ENCODE assay signal across 9 cellular contexts in the genomic region with DNA sequence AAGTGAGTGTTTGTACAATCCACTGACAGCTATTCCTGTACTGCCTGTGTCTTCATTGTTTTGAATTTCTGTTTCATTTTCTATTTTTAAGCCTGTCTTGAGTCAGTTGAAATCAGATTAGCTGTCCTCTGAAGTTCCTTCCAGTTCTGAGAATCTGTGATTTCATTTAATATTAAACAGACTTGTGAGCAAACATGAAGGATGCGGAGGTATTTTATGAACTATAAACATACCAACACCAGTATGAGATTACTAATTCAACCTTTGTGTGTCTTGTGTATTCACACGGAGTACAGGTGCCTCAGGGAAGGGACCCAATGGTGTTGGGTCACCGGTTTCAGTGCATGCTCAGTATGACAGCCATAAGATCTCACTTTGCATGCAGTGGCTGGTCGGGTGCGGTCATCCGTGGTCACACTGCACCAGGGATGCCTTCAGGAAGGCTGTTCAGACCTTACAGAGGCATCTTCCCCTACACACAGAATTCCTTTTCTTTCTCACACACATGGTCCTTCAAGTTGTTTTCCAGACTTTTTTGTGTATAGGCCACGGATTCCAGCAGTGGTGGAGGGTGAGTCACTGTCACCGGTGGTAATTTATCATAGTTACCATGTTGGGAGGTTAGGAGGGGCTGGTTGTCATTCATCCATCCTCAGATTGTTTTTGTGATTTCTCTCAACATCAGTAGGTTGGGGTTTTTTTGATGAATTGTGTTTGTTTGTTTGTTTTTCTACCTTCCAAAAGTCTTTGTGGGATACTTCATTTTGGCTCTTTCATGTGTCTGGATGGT.
A peak's percentile ranks its signal among the peaks of the same experiment; 100 is the strongest.
DNase-seq lines count a peak whose midpoint lies in the region; ATAC-seq and TF ChIP-seq lines count a peak whose summit lies in the region.
"Had no signal": no experiment of that assay in that cellular context is flagged by ENCODE, and none has a peak within 500 bp of the region (broad histone marks: within the 10 kb centered on the region; RNA-seq: fewer than 3 reads in every experiment).

No MANE protein-coding gene starts in this region.

- no peak overlapping the region for H3K4me3 Mint-ChIP-seq in dendritic cell treated with granulocyte-macrophage colony-stimulating factor and Interleukin-4, amounts not matched to agents 40 ng/mL and 50 ng/mL, for 4 days
- no peak overlapping the region for H3K4me3 Mint-ChIP-seq in type B pancreatic cell

- no peaks in the 10 kb centered on the region for H3K9me3 ChIP-seq in hepatocyte (ENCODE audit: low read depth)
- H3K9me3 ChIP-seq: tibial artery had no signal

- H3K27me3 Mint-ChIP-seq in dendritic cell treated with granulocyte-macrophage colony-stimulating factor and Interleukin-4, amounts not matched to agents 40 ng/mL and 50 ng/mL, for 4 days, result peaks cover 7% of the 10 kb centered on the region
- H3K27me3 Mint-ChIP-seq in type B pancreatic cell, result peaks cover 36% of the 10 kb centered on the region

- no peaks in the 10 kb centered on the region for H3K36me3 Mint-ChIP-seq in dendritic cell treated with granulocyte-macrophage colony-stimulating factor and Interleukin-4, amounts not matched to agents 40 ng/mL and 50 ng/mL, for 4 days (ENCODE audit: low read depth)
- H3K36me3 Mint-ChIP-seq in type B pancreatic cell, result no peaks in the 10 kb centered on the region

- no peak overlapping the region for H3K27ac ChIP-seq in hepatocyte
- H3K27ac ChIP-seq: tibial artery had no signal

- H3K27me3 ChIP-seq in hepatocyte, result peaks cover 30% of the 10 kb centered on the region

- no peak overlapping the region for H2AFZ ChIP-seq in hepatocyte

- DNase-seq in hepatocyte (ENCODE audit: low spot score) (no peak), A172 (ENCODE audit: low spot score) (no peak), globus pallidus (ENCODE audit: low spot score) (no peak), type B pancreatic cell (ENCODE audit: extremely low spot score, unreplicated experiment) (no peak)
- DNase-seq: tibial artery had no signal

- no peaks in the 10 kb centered on the region for H3K9me2 ChIP-seq in hepatocyte (replicated peaks; ENCODE audit: insufficient read depth)

- H4K20me1 ChIP-seq in hepatocyte (ENCODE audit: insufficient read depth, poor library complexity, severe bottlenecking), result no peaks in the 10 kb centered on the region

- peak overlapping the region; percentile 34 for H3K27ac Mint-ChIP-seq in dendritic cell treated with granulocyte-macrophage colony-stimulating factor and Interleukin-4, amounts not matched to agents 40 ng/mL and 50 ng/mL, for 4 days
- no peak overlapping the region for H3K27ac Mint-ChIP-seq in type B pancreatic cell

- H3K9me3 Mint-ChIP-seq in dendritic cell treated with granulocyte-macrophage colony-stimulating factor and Interleukin-4, amounts not matched to agents 40 ng/mL and 50 ng/mL, for 4 days, result no peaks in the 10 kb centered on the region
- no peaks in the 10 kb centered on the region for H3K9me3 Mint-ChIP-seq in type B pancreatic cell

- no peak for TF ChIP-seq CTCF in hepatocyte (IDR thresholded peaks at IDR 0.05; ENCODE audit: poor library complexity)
- no peak for TF ChIP-seq CTCF in type B pancreatic cell (conservative IDR thresholded peaks at IDR 0.05)

- peak; percentile 79 for ATAC-seq in GM18520 (IDR thresholded peaks at IDR 0.05; ENCODE audit: unreplicated experiment)
- peak; percentile 66 for ATAC-seq in GM21381 (IDR thresholded peaks at IDR 0.05; ENCODE audit: unreplicated experiment)
- peak; percentile 80 for ATAC-seq in HG03354 (IDR thresholded peaks at IDR 0.05; ENCODE audit: poor library complexity, severe bottlenecking, unreplicated experiment)

- WGBS in hepatocyte (ENCODE audit: low lambda C conversion rate, missing lambda C conversion rate), result 84% methylated on average over 8 of the region's 8 CpGs

- no peak overlapping the region for H3K4me3 ChIP-seq in hepatocyte
- H3K4me3 ChIP-seq: tibial artery had no signal

- intact Hi-C loops in dendritic cell treated with granulocyte-macrophage colony-stimulating factor and Interleukin-4, amounts not matched to agents 40 ng/mL and 50 ng/mL, for 4 days (cut with micrococcal nuclease), result loop anchor here (5.0 kb wide), 1 partner anchor 104 kb away; the partner anchor contains the start of gene SFSWAP

- no peaks in the 10 kb centered on the region for H3K4me1 ChIP-seq in hepatocyte (ENCODE audit: insufficient read depth)

- no peak overlapping the region for H3K4me2 ChIP-seq in hepatocyte

- H3K79me2 ChIP-seq in hepatocyte, result no peaks in the 10 kb centered on the region

- peaks cover 60% of the 10 kb centered on the region for H3K4me1 Mint-ChIP-seq in dendritic cell treated with granulocyte-macrophage colony-stimulating factor and Interleukin-4, amounts not matched to agents 40 ng/mL and 50 ng/mL, for 4 days (ENCODE audit: low read depth)
- peaks cover 12% of the 10 kb centered on the region for H3K4me1 Mint-ChIP-seq in type B pancreatic cell (ENCODE audit: unreplicated experiment)

- H3K36me3 ChIP-seq in hepatocyte (replicated peaks; ENCODE audit: insufficient read depth, low read depth), result no peaks in the 10 kb centered on the region
- H3K36me3 ChIP-seq: tibial artery had no signal
